20 cellular contexts compared by ENCODE assay signal in genomic region chr17:68134731-68135130, GRCh38.
"Had no signal": no experiment of that assay in that cellular context is flagged by ENCODE, and none has a peak within 500 bp of the region (broad histone marks: within the 10 kb centered on the region; RNA-seq: fewer than 3 reads in every experiment).

No MANE protein-coding gene starts in this region.

- ATAC-seq: effector memory CD8-positive, alpha-beta T cell; gastrocnemius medialis; left lung had no signal

- H3K27ac ChIP-seq: colonic mucosa, epithelial cell of prostate, esophagus squamous epithelium, left lung had no signal

- H3K4me3 ChIP-seq: colonic mucosa, esophagus squamous epithelium, gastrocnemius medialis, heart right ventricle, left lung, lung had no signal

- H3K9me3 ChIP-seq: colonic mucosa, esophagus squamous epithelium, gastrocnemius medialis, heart right ventricle, left lung had no signal

- H3K36me3 ChIP-seq: colonic mucosa had no signal

- H3K27me3 ChIP-seq: colonic mucosa, esophagus squamous epithelium, gastrocnemius medialis, heart right ventricle, left lung had no signal

- H3K4me1 ChIP-seq: colonic mucosa, esophagus squamous epithelium, left lung had no signal

- DNase-seq: colonic mucosa; cortex of kidney; effector CD8-positive, alpha-beta T cell; effector memory CD8-positive, alpha-beta T cell; erythroblast; esophagus squamous epithelium; foreskin fibroblast; foreskin melanocyte; gastrocnemius medialis; glutamatergic neuron; head of caudate nucleus; heart right ventricle; hippocampal formation; left ventricle myocardium superior; mammary epithelial cell; mesendoderm; midbrain had no signal
